ENCODE assay signal across 1 cellular context in genomic region chr1:88888755-88889154, GRCh38.
TF ChIP-seq lines count a peak whose summit lies in the region.

No MANE protein-coding gene starts in this region.

TF ChIP-seq in K562, 482 proteins besides CTCF, POLR2A, EP300 and RAD21:
- TF ChIP-seq STAT5A (IDR thresholded peaks at IDR 0.05; ENCODE audit: borderline replicate concordance, low read length), result no peak
- TF ChIP-seq HMBOX1 (IDR thresholded peaks at IDR 0.05), result peak; percentile 52; the same call in 1 of the 2 replicates
